ENCODE assay signal across 19 cellular contexts in genomic region chr14:70000601-70001000, GRCh38.
DNase-seq lines count a peak whose midpoint lies in the region; ATAC-seq, FAIRE-seq and TF ChIP-seq lines count a peak whose summit lies in the region.
"Had no signal": no experiment of that assay in that cellular context is flagged by ENCODE, and none has a peak within 500 bp of the region (broad histone marks: within the 10 kb centered on the region; RNA-seq: fewer than 3 reads in every experiment).

No MANE protein-coding gene starts in this region.

- peak overlapping the region; percentile 68; the same call in 2 of the 3 replicates for H3K4me2 ChIP-seq in A549
- H3K4me2 ChIP-seq: neural progenitor cell had no signal

- TF ChIP-seq POLR2A in A549 (IDR thresholded peaks at IDR 0.05; ENCODE audit: low read length), result no peak

- ATAC-seq in A549 (no peak), GM18907 (IDR thresholded peaks at IDR 0.05; ENCODE audit: unreplicated experiment) (no peak), HG03565 (IDR thresholded peaks at IDR 0.05; ENCODE audit: unreplicated experiment) (no peak)
- ATAC-seq: activated T-cell treated with anti-CD3 and anti-CD28 coated beads, Interleukin-2, amount 50 U/mL, for 72 hours; heart left ventricle; upper lobe of right lung had no signal

- no peak for TF ChIP-seq CTCF in A549 (IDR thresholded peaks at IDR 0.05)
- no peak for TF ChIP-seq CTCF in GM20000 (IDR thresholded peaks at IDR 0.05; ENCODE audit: extremely low read depth, missing control alignments)

- H3K27ac ChIP-seq in A549, result peak overlapping the region; percentile 90 to 98
- H3K27ac ChIP-seq: heart left ventricle, neural progenitor cell, upper lobe of right lung had no signal

- FAIRE-seq in A549 (lab: Jason Lieb, UNC), result no peak
- FAIRE-seq in RCC 7860 (lab: Jason Lieb, UNC), result peak; percentile 39
- FAIRE-seq: D721Med, G401.6 had no signal

- 79% methylated on average over 7 of the region's 7 CpGs for WGBS in A549 (ENCODE audit: missing lambda C conversion rate)

- CTCF ChIA-PET in A549 (lab: Yijun Ruan, JAX), result interaction anchor here (1.1 to 3.5 kb wide), 6 partner anchors 26 to 123 kb away, joined by 3 to 17 read pairs (median 8); no protein-coding TSS in a partner anchor

- DNase-seq in A549 (ENCODE audit: low read depth in 1 of 2, low spot score in 1 of 2) (no peak), GM20000 (ENCODE audit: low spot score) (peak; percentile 17), RCC 7860 (ENCODE audit: low spot score) (peak; percentile 71), glomerular visceral epithelial cell (ENCODE audit: extremely low spot score) (peak; percentile 89), iPS-NIHi11 (ENCODE audit: low spot score) (no peak), retina (no peak)
- DNase-seq: activated CD4-positive, CD25-positive, alpha-beta regulatory T cell treated with anti-CD3 and anti-CD28 coated beads, Interleukin-2, amount 50 U/mL, for 72 hours; activated T-cell treated with anti-CD3 and anti-CD28 coated beads, Interleukin-2, amount 50 U/mL, for 72 hours; effector memory CD4-positive, alpha-beta T cell; GOT3; heart left ventricle; NCI-H1417; NCI-H510A treated with DMSO at 0.1 percent for 48 hours; upper lobe of right lung had no signal

- POLR2A ChIA-PET in A549 (lab: Yijun Ruan, JAX), result no interaction called here

- no peaks in the 10 kb centered on the region for H3K9me3 ChIP-seq in A549
- H3K9me3 ChIP-seq: heart left ventricle, upper lobe of right lung had no signal

- H3K4me3 ChIP-seq in A549, result no peak overlapping the region
- H3K4me3 ChIP-seq: heart left ventricle, neural progenitor cell, upper lobe of right lung had no signal

- TF ChIP-seq RAD21 in A549 (conservative IDR thresholded peaks at IDR 0.05 in 1 of 2, IDR thresholded peaks at IDR 0.05 in 1 of 2), result no peak

- TF ChIP-seq EP300 in A549 (IDR thresholded peaks at IDR 0.05), result no peak

- H3K4me1 ChIP-seq in A549, result peaks cover 71% of the 10 kb centered on the region
- H3K4me1 ChIP-seq: heart left ventricle, upper lobe of right lung had no signal

TF ChIP-seq in A549, 52 proteins besides CTCF, POLR2A, EP300 and RAD21:
- TF ChIP-seq CHD2 (IDR thresholded peaks at IDR 0.05; ENCODE audit: low read length, partially characterized antibody), result no peak
- TF ChIP-seq BHLHE40 (IDR thresholded peaks at IDR 0.05; ENCODE audit: low read depth, low read length), result no peak
- no peak for TF ChIP-seq ZSCAN20 (CRISPR knock-in tag; IDR thresholded peaks at IDR 0.05)
- TF ChIP-seq NFE2L2 (conservative IDR thresholded peaks at IDR 0.05; ENCODE audit: low read length), result no peak
- TF ChIP-seq RNF2 (IDR thresholded peaks at IDR 0.05; ENCODE audit: borderline replicate concordance, low read depth), result no peak
- no peak for TF ChIP-seq USF2 (IDR thresholded peaks at IDR 0.05)
- TF ChIP-seq HOXA7 (CRISPR knock-in tag; IDR thresholded peaks at IDR 0.05), result no peak
- no peak for TF ChIP-seq CBX8 (IDR thresholded peaks at IDR 0.05)
- no peak for TF ChIP-seq TP53 (CRISPR knock-in tag; IDR thresholded peaks at IDR 0.05)
- TF ChIP-seq TFCP2L1 (CRISPR knock-in tag; IDR thresholded peaks at IDR 0.05), result no peak
- no peak for TF ChIP-seq MAZ (IDR thresholded peaks at IDR 0.05; ENCODE audit: borderline replicate concordance, low read depth, low read length)
- TF ChIP-seq FOXS1 (CRISPR knock-in tag; IDR thresholded peaks at IDR 0.05), result no peak
- TF ChIP-seq ELK1 (IDR thresholded peaks at IDR 0.05; ENCODE audit: low read depth, low read length), result no peak
- no peak for TF ChIP-seq HOXB13 (CRISPR knock-in tag; IDR thresholded peaks at IDR 0.05; ENCODE audit: low read depth)
- no peak for TF ChIP-seq CBX2 (IDR thresholded peaks at IDR 0.05; ENCODE audit: borderline replicate concordance, low read depth)
- no peak for TF ChIP-seq SMC3 (IDR thresholded peaks at IDR 0.05)
- TF ChIP-seq NPAS2 (CRISPR knock-in tag; IDR thresholded peaks at IDR 0.05; ENCODE audit: borderline replicate concordance), result no peak
- TF ChIP-seq EHF (CRISPR knock-in tag; IDR thresholded peaks at IDR 0.05), result no peak

Comparison
In these comparisons a context has a peak if more than half of its experiments do, and no peak if none do; other contexts are left out.
1. DNase-seq: peak in GM20000 (single experiment), RCC 7860 (single experiment) and glomerular visceral epithelial cell (single experiment); none in A549 (0 of 2), iPS-NIHi11 (single experiment) and retina (single experiment).